Comparison of ENCODE assay signal across 24 cellular contexts in genomic region chr3:137134431-137134830, GRCh38.
"Had no signal": no experiment of that assay in that cellular context is flagged by ENCODE, and none has a peak within 500 bp of the region (broad histone marks: within the 10 kb centered on the region; RNA-seq: fewer than 3 reads in every experiment).

No MANE protein-coding gene starts in this region.

- H3K27me3 ChIP-seq: left lung, ovary, right atrium auricular region, tibial nerve, vagina had no signal

- H3K36me3 ChIP-seq: left lung, ovary, right atrium auricular region, tibial nerve, vagina had no signal

- DNase-seq: hypothalamus; immature natural killer cell; kidney; left colon; left lung; mesendoderm; naive B cell; natural killer cell; nephron progenitor cell; ovary; stimulated activated CD4-positive, alpha-beta T cell treated with anti-CD3 and anti-CD28 coated beads, Interleukin-12 subunit alpha, Interleukin-12 subunit beta, amount 100 ng/mL, for 4 hours; stimulated activated CD4-positive, alpha-beta T cell treated with anti-CD3 and anti-CD28 coated beads, Interleukin-15, amount 100 ng/mL, for 24 hours; stimulated activated CD4-positive, alpha-beta T cell treated with anti-CD3 and anti-CD28 coated beads, Interleukin-4, amount 100 ng/mL, for 4 hours; stimulated activated CD8-positive, alpha-beta memory T cell treated with anti-CD3 and anti-CD28 coated beads, Interleukin-4, amount 100 ng/mL, for 48 hours; stimulated activated naive CD4-positive, alpha-beta T cell treated with Interleukin-2 at 50 U/mL for 16 hours; stimulated activated naive CD8-positive, alpha-beta T cell treated with anti-CD3 and anti-CD28 coated beads, Interleukin-15, amount 100 ng/mL, for 72 hours; substantia nigra had no signal

- H3K4me3 ChIP-seq: left lung, lung, ovary, right atrium auricular region, skin epidermis, tibial nerve, vagina had no signal

- H3K27ac ChIP-seq: left lung, ovary, right atrium auricular region, skin epidermis, tibial nerve, vagina had no signal

- H3K4me1 ChIP-seq: left lung, right atrium auricular region, tibial nerve, vagina had no signal

- H3K9me3 ChIP-seq: left lung, ovary, right atrium auricular region, tibial nerve, vagina had no signal

- ATAC-seq: left colon; left lung; natural killer cell; sciatic nerve; stimulated activated memory B cell treated with anti-CD40 and anti-IgM and Interleukin-4, amounts not matched to agents 10 μg/mL and 1 μg/mL and 100 μg/mL, for 72 hours; stimulated activated naive CD8-positive, alpha-beta T cell treated with anti-CD3 and anti-CD28 coated beads, Interleukin-15, amount 100 ng/mL, for 72 hours had no signal
